In genomic region chr3:24598691-24599090, GRCh38 we compare ENCODE assay signal across 12 cellular contexts.
DNase-seq lines count a peak whose midpoint lies in the region; ATAC-seq and TF ChIP-seq lines count a peak whose summit lies in the region.
"Had no signal": no experiment of that assay in that cellular context is flagged by ENCODE, and none has a peak within 500 bp of the region (broad histone marks: within the 10 kb centered on the region; RNA-seq: fewer than 3 reads in every experiment).

No MANE protein-coding gene starts in this region.

- no peak overlapping the region for H3K4me3 ChIP-seq in Caco-2 (ENCODE audit: low read depth, low read length)
- no peak overlapping the region for H3K4me3 ChIP-seq in mesendoderm (ENCODE audit: low read length)
- H3K4me3 ChIP-seq: SJCRH30 had no signal

- H3K9ac ChIP-seq in mesendoderm (ENCODE audit: low read length): no peak overlapping the region

- no peak overlapping the region for H2AK5ac ChIP-seq in mesendoderm (ENCODE audit: low read length)

- no peak overlapping the region for H3K27ac ChIP-seq in mesendoderm (ENCODE audit: low read depth, low read length)
- H3K27ac ChIP-seq: SJCRH30 had no signal

- peaks cover 22% of the 10 kb centered on the region for H3K4me1 Mint-ChIP-seq in Caco-2 (ENCODE audit: low read depth, unreplicated experiment)
- peaks cover 8% of the 10 kb centered on the region for H3K4me1 Mint-ChIP-seq in endothelial cell (ENCODE audit: unreplicated experiment)
- no peaks in the 10 kb centered on the region for H3K4me1 Mint-ChIP-seq in T-helper 17 cell
- no peaks in the 10 kb centered on the region for H3K4me1 Mint-ChIP-seq in stimulated activated naive CD8-positive, alpha-beta T cell treated with anti-CD3 and anti-CD28 coated beads, Interleukin-15, amount 100 ng/mL, for 72 hours
- H3K4me1 Mint-ChIP-seq: B cell had no signal

- H3K4ac ChIP-seq in mesendoderm (ENCODE audit: low read depth, low read length): no peak overlapping the region

- WGBS in mesendoderm (ENCODE audit: extremely low coverage, insufficient coverage, low lambda C conversion rate): no CpG with 5 or more reads among the region's 4 CpGs

- no peaks in the 10 kb centered on the region for H3K36me3 Mint-ChIP-seq in Caco-2 (ENCODE audit: insufficient read depth, unreplicated experiment)
- H3K36me3 Mint-ChIP-seq in endothelial cell (ENCODE audit: low read depth, unreplicated experiment): no peaks in the 10 kb centered on the region
- H3K36me3 Mint-ChIP-seq in T-helper 17 cell (ENCODE audit: low read depth): no peaks in the 10 kb centered on the region

- H3K4me1 ChIP-seq in Caco-2: peaks cover 31% of the 10 kb centered on the region
- no peaks in the 10 kb centered on the region for H3K4me1 ChIP-seq in mesendoderm (ENCODE audit: control insufficient read depth, low read depth, low read length)
- H3K4me1 ChIP-seq: SJCRH30 had no signal

- H3K9me3 Mint-ChIP-seq in Caco-2 (ENCODE audit: unreplicated experiment) (no peaks in the 10 kb centered on the region), endothelial cell (ENCODE audit: unreplicated experiment) (no peaks in the 10 kb centered on the region)
- H3K9me3 Mint-ChIP-seq in stimulated activated naive CD8-positive, alpha-beta T cell treated with anti-CD3 and anti-CD28 coated beads, Interleukin-15, amount 100 ng/mL, for 72 hours: no peaks in the 10 kb centered on the region

- no peak overlapping the region for H3K18ac ChIP-seq in mesendoderm (ENCODE audit: low read length)

- ATAC-seq in T-helper 17 cell: no peak
- ATAC-seq in stimulated activated naive CD8-positive, alpha-beta T cell treated with anti-CD3 and anti-CD28 coated beads, Interleukin-15, amount 100 ng/mL, for 72 hours: no peak
- ATAC-seq: activated CD4-positive, CD25-positive, alpha-beta regulatory T cell treated with anti-CD3 and anti-CD28 coated beads, Interleukin-2, amount 50 U/mL, for 24 hours had no signal

- no peak for TF ChIP-seq CTCF in Caco-2 (IDR thresholded peaks at IDR 0.05; ENCODE audit: insufficient read depth in 1 of 2, low read depth in 1 of 2, low read length in 1 of 2, severe bottlenecking in 1 of 2, unreplicated experiment in 1 of 2)
- TF ChIP-seq CTCF in endothelial cell (IDR thresholded peaks at IDR 0.05; ENCODE audit: unreplicated experiment): no peak

- no peak overlapping the region for H2BK5ac ChIP-seq in mesendoderm (ENCODE audit: low read length)

- no TSS peak for BruUV-seq in Caco-2 (replicated peaks; lab: Mats Ljungman, UMichigan)

- H3K4me3 Mint-ChIP-seq in Caco-2 (ENCODE audit: unreplicated experiment): peak overlapping the region; percentile 47
- no peak overlapping the region for H3K4me3 Mint-ChIP-seq in endothelial cell (ENCODE audit: unreplicated experiment)
- H3K4me3 Mint-ChIP-seq in T-helper 17 cell: no peak overlapping the region
- H3K4me3 Mint-ChIP-seq in stimulated activated naive CD8-positive, alpha-beta T cell treated with anti-CD3 and anti-CD28 coated beads, Interleukin-15, amount 100 ng/mL, for 72 hours: no peak overlapping the region
- H3K4me3 Mint-ChIP-seq: B cell had no signal

- no peak overlapping the region for H3K4me2 ChIP-seq in mesendoderm (ENCODE audit: low read length)

- CTCF ChIA-PET in Caco-2 (lab: Charles Lee): no interaction called here

- H4K5ac ChIP-seq in mesendoderm (ENCODE audit: low read length): no peak overlapping the region

- no peaks in the 10 kb centered on the region for H3K27me3 Mint-ChIP-seq in Caco-2 (ENCODE audit: insufficient read depth, unreplicated experiment)
- H3K27me3 Mint-ChIP-seq in endothelial cell (ENCODE audit: unreplicated experiment): peaks cover 2% of the 10 kb centered on the region
- H3K27me3 Mint-ChIP-seq in T-helper 17 cell: no peaks in the 10 kb centered on the region
- no peaks in the 10 kb centered on the region for H3K27me3 Mint-ChIP-seq in stimulated activated naive CD8-positive, alpha-beta T cell treated with anti-CD3 and anti-CD28 coated beads, Interleukin-15, amount 100 ng/mL, for 72 hours

- no peaks in the 10 kb centered on the region for H3K79me1 ChIP-seq in mesendoderm (ENCODE audit: low read length)

- H2BK15ac ChIP-seq in mesendoderm (replicated peaks; ENCODE audit: low read depth): no peak overlapping the region

- H4K8ac ChIP-seq in mesendoderm (ENCODE audit: low read depth, low read length): no peak overlapping the region

- no peaks in the 10 kb centered on the region for H3K36me3 ChIP-seq in Caco-2 (ENCODE audit: control insufficient read depth, insufficient read depth, low read length)
- no peaks in the 10 kb centered on the region for H3K36me3 ChIP-seq in mesendoderm (ENCODE audit: control insufficient read depth, insufficient read depth, low read length)
- H3K36me3 ChIP-seq: SJCRH30 had no signal

- peak overlapping the region; percentile 79 for H3K27ac Mint-ChIP-seq in Caco-2 (ENCODE audit: unreplicated experiment)
- peak overlapping the region; percentile 33 for H3K27ac Mint-ChIP-seq in endothelial cell (ENCODE audit: unreplicated experiment)
- no peak overlapping the region for H3K27ac Mint-ChIP-seq in T-helper 17 cell
- H3K27ac Mint-ChIP-seq in stimulated activated naive CD8-positive, alpha-beta T cell treated with anti-CD3 and anti-CD28 coated beads, Interleukin-15, amount 100 ng/mL, for 72 hours: no peak overlapping the region
- H3K27ac Mint-ChIP-seq: B cell had no signal

- H3K9me3 ChIP-seq in Caco-2 (no peaks in the 10 kb centered on the region; the same call in 1 of the 2 replicates), T-helper 17 cell (ENCODE audit: control insufficient read depth, low read length, poor library complexity, severe bottlenecking) (no peaks in the 10 kb centered on the region)
- H3K9me3 ChIP-seq: SJCRH30 had no signal

- no peaks in the 10 kb centered on the region for H3K79me2 ChIP-seq in mesendoderm (ENCODE audit: control insufficient read depth, insufficient read depth, low read length)

- H3K23ac ChIP-seq in mesendoderm (ENCODE audit: low read length): no peak overlapping the region

- H3K27me3 ChIP-seq in Caco-2 (replicated peaks; ENCODE audit: control insufficient read depth, insufficient read depth, low read length) (no peaks in the 10 kb centered on the region), mesendoderm (ENCODE audit: insufficient read depth, low read length, poor library complexity) (no peaks in the 10 kb centered on the region)
- H3K27me3 ChIP-seq: SJCRH30 had no signal

- no peak overlapping the region for H2BK120ac ChIP-seq in mesendoderm (ENCODE audit: low read depth, low read length)

- intact Hi-C loops in Caco-2 (cut with micrococcal nuclease; ENCODE audit: unreplicated experiment): loop anchor here (1.0 kb wide), 3 partner anchors 8 to 74 kb away; no protein-coding TSS in a partner anchor

- no peak overlapping the region for H3K56ac ChIP-seq in mesendoderm (ENCODE audit: low read length)

- DNase-seq in Caco-2 (peak; percentile 67 to 72), NCI-H69 (lab: John Stamatoyannopoulos, UW) (peak; percentile 75), endothelial cell (ENCODE audit: low spot score) (no peak), mesendoderm (peak; percentile 19), globus pallidus (ENCODE audit: low spot score) (no peak), T-helper 1 cell (no peak), T-helper 17 cell (no peak)
- no peak for DNase-seq in stimulated activated naive CD8-positive, alpha-beta T cell treated with anti-CD3 and anti-CD28 coated beads, Interleukin-15, amount 100 ng/mL, for 72 hours
- DNase-seq: NCI-H526 treated with DMSO at 0.1 percent for 48 hours, SJCRH30 had no signal

- POLR2A ChIA-PET in Caco-2 (lab: Charles Lee): no interaction called here

Comparison
In these comparisons a context has a peak if more than half of its experiments do, and no peak if none do; other contexts are left out.
1. DNase-seq: peak in Caco-2 (2 of 2), NCI-H69 (single experiment) and mesendoderm (single experiment); none in endothelial cell (single experiment), globus pallidus (single experiment), T-helper 1 cell (0 of 5), T-helper 17 cell (0 of 3) and stimulated activated naive CD8-positive, alpha-beta T cell treated with anti-CD3 and anti-CD28 coated beads, Interleukin-15, amount 100 ng/mL, for 72 hours (0 of 2).
2. H3K27ac Mint-ChIP-seq: peak in Caco-2 (single experiment) and endothelial cell (single experiment); none in T-helper 17 cell (single experiment) and stimulated activated naive CD8-positive, alpha-beta T cell treated with anti-CD3 and anti-CD28 coated beads, Interleukin-15, amount 100 ng/mL, for 72 hours (0 of 2).